18 cellular contexts compared by ENCODE assay signal in the genomic region with DNA sequence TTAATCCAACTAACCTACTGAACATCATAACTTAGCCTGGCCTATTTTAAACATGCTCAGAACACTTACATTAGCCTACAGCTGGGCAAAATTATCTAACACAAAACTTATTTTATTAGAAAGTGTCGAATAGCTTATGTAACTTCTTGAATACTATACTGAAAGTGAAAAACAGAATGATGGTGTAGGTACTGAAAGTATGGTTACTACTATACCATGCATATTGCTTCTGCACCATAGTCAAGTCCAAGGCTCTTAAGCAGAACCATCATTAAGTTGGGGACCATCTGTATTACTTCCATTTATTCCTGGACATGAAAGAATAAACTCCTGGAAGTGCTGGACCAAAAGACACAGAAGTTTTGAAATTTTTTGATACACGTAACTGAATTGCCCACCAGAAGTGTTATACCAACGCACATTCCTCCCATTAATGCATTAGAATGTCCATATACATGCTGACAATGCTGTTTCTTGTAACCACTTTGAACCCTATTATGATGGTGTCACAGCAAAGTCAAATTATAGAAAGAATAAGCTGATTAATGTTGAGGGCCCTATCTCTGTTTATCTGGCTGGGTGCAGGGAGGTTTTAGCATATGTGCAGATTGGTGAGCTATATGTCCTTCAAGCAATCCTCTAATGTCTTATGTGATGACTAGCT.
DNase-seq lines count a peak whose midpoint lies in the region; ATAC-seq and TF ChIP-seq lines count a peak whose summit lies in the region.
"Had no signal": no experiment of that assay in that cellular context is flagged by ENCODE, and none has a peak within 500 bp of the region (broad histone marks: within the 10 kb centered on the region; RNA-seq: fewer than 3 reads in every experiment).

No MANE protein-coding gene starts in this region.

- H3K27ac ChIP-seq in psoas muscle (peak overlapping the region; percentile 89), MM.1S (ENCODE audit: low read length) (no peak overlapping the region)

- no peaks in the 10 kb centered on the region for H3K36me3 ChIP-seq in psoas muscle (ENCODE audit: insufficient read depth in 1 of 2, low read depth in 1 of 2)
- no peaks in the 10 kb centered on the region for H3K36me3 ChIP-seq in MM.1S (replicated peaks; ENCODE audit: insufficient read depth, low read length)

- no peaks in the 10 kb centered on the region for H4K20me1 ChIP-seq in MM.1S (ENCODE audit: insufficient read depth, low read length)

- H3K4me1 ChIP-seq in psoas muscle = peaks cover 38% of the 10 kb centered on the region
- no peaks in the 10 kb centered on the region for H3K4me1 ChIP-seq in MM.1S (ENCODE audit: low read length)

- TF ChIP-seq CTCF in psoas muscle (IDR thresholded peaks at IDR 0.05) = no peak
- no peak for TF ChIP-seq CTCF in GM20000 (IDR thresholded peaks at IDR 0.05; ENCODE audit: extremely low read depth, missing control alignments)
- no peak for TF ChIP-seq CTCF in MM.1S (IDR thresholded peaks at IDR 0.05; ENCODE audit: low read length)

- H3K9me3 ChIP-seq in psoas muscle (no peaks in the 10 kb centered on the region), MM.1S (replicated peaks; ENCODE audit: insufficient read depth, low read length) (no peaks in the 10 kb centered on the region)

- H3K9ac ChIP-seq in MM.1S (ENCODE audit: low read length) = no peak overlapping the region

- no peak overlapping the region for H3K4me2 ChIP-seq in MM.1S (ENCODE audit: low read depth, low read length)

- intact Hi-C loops in psoas muscle (cut with DNase I) = loop anchor here (2.0 to 10.0 kb wide), 4 partner anchors 62 to 995 kb away; partner anchors contain the start of gene KLF4 (in 1 of the 2)

- WGBS in psoas muscle, 3 donors = 93 to 96% (median 94%) methylated on average over 3 of the region's 3 CpGs

- no peaks in the 10 kb centered on the region for H3F3A ChIP-seq in MM.1S (ENCODE audit: insufficient read depth, low read length)

- peak; percentile 51 for ATAC-seq in GM19438 (IDR thresholded peaks at IDR 0.05; ENCODE audit: low read depth, unreplicated experiment)
- ATAC-seq in HG02885 (IDR thresholded peaks at IDR 0.05; ENCODE audit: poor library complexity, unreplicated experiment) = peak; percentile 37
- no peak for ATAC-seq in psoas muscle

- no peaks in the 10 kb centered on the region for H3K79me2 ChIP-seq in MM.1S (ENCODE audit: low read length)

- H2AFZ ChIP-seq in MM.1S (ENCODE audit: low read length) = no peak overlapping the region

- no peak overlapping the region for H3K4me3 ChIP-seq in psoas muscle
- no peak overlapping the region for H3K4me3 ChIP-seq in MM.1S (ENCODE audit: low read length)

- H3K27me3 ChIP-seq in psoas muscle (ENCODE audit: insufficient read depth in 3 of 3, low read length in 2 of 3) (no peaks in the 10 kb centered on the region), MM.1S (replicated peaks; ENCODE audit: insufficient read depth, low read length) (no peaks in the 10 kb centered on the region)

- DNase-seq in NCI-H82 treated with DMSO at 0.1 percent for 48 hours (lab: John Stamatoyannopoulos, UW; ENCODE audit: unreplicated experiment) (peak; percentile 10), psoas muscle (no peak), COLO668 (lab: John Stamatoyannopoulos, UW; ENCODE audit: unreplicated experiment) (no peak), GM20000 (ENCODE audit: low spot score) (no peak), MM.1S (no peak)
- DNase-seq: Calu3; CD4-positive, alpha-beta T cell; DMS53; H9; NCI-H1105 treated with DMSO at 0.1 percent for 48 hours; NCI-H1694 treated with DMSO at 0.1 percent for 48 hours; NCI-H2107; NCI-H226; NCI-H526; NK-92 treated with Interleukin-12 subunit alpha and Interleukin-12 subunit beta, amount 100 ng/mL, for 24 hours; RPMI8226 had no signal

- no peaks in the 10 kb centered on the region for H3K9me2 ChIP-seq in MM.1S (replicated peaks; ENCODE audit: insufficient read depth, low read length)

Comparison
In these comparisons a context has a peak if more than half of its experiments do, and no peak if none do; other contexts are left out.
1. ATAC-seq: peak in GM19438 (single experiment) and HG02885 (single experiment); none in psoas muscle (0 of 4).